ENCODE assay signal across 29 cellular contexts in genomic region chr2:31065356-31065755, GRCh38.
"Had no signal": no experiment of that assay in that cellular context is flagged by ENCODE, and none has a peak within 500 bp of the region (broad histone marks: within the 10 kb centered on the region; RNA-seq: fewer than 3 reads in every experiment).

No MANE protein-coding gene starts in this region.

- H3K4me1 Mint-ChIP-seq: natural killer cell; nephron; neural progenitor cell; stimulated activated effector memory CD8-positive, alpha-beta T cell treated with anti-CD3 and anti-CD28 coated beads, Interleukin-12 subunit alpha, Interleukin-12 subunit beta, amount 100 ng/mL, for 72 hours; stimulated activated naive B cell treated with anti-CD40 and anti-IgM and Interleukin-4, amounts not matched to agents 10 μg/mL and 1 μg/mL and 100 μg/mL, for 72 hours; stimulated activated naive CD8-positive, alpha-beta T cell treated with anti-CD3 and anti-CD28 coated beads, Interleukin-15, amount 100 ng/mL, for 72 hours had no signal

- H3K9ac ChIP-seq: neural progenitor cell, parathyroid adenoma had no signal

- FAIRE-seq: small intestine had no signal

- H3K4me3 Mint-ChIP-seq: natural killer cell; nephron; neural progenitor cell; stimulated activated effector memory CD8-positive, alpha-beta T cell treated with anti-CD3 and anti-CD28 coated beads, Interleukin-12 subunit alpha, Interleukin-12 subunit beta, amount 100 ng/mL, for 72 hours; stimulated activated naive B cell treated with anti-CD40 and anti-IgM and Interleukin-4, amounts not matched to agents 10 μg/mL and 1 μg/mL and 100 μg/mL, for 72 hours; stimulated activated naive CD8-positive, alpha-beta T cell treated with anti-CD3 and anti-CD28 coated beads, Interleukin-15, amount 100 ng/mL, for 72 hours; type B pancreatic cell had no signal

- H3K36me3 ChIP-seq: neural progenitor cell, ovary, right lobe of liver, sigmoid colon, suprapubic skin, tibial artery, transverse colon, upper lobe of right lung, uterus had no signal

- H3K9me3 Mint-ChIP-seq: natural killer cell; stimulated activated effector memory CD8-positive, alpha-beta T cell treated with anti-CD3 and anti-CD28 coated beads, Interleukin-12 subunit alpha, Interleukin-12 subunit beta, amount 100 ng/mL, for 72 hours; type B pancreatic cell had no signal

- H3K4me3 ChIP-seq: neural progenitor cell, ovary, psoas muscle, right lobe of liver, sigmoid colon, suprapubic skin, testis, tibial artery, transverse colon, upper lobe of right lung, uterus had no signal

- H3K27ac ChIP-seq: neural progenitor cell, ovary, parathyroid adenoma, psoas muscle, right lobe of liver, sigmoid colon, suprapubic skin, testis, tibial artery, transverse colon, upper lobe of right lung, uterus had no signal

- DNase-seq: natural killer cell; occipital lobe; ovary; posterior cingulate gyrus; psoas muscle; right cardiac atrium; right lobe of liver; sigmoid colon; small intestine; stimulated activated CD4-positive, alpha-beta T cell treated with anti-CD3 and anti-CD28 coated beads, Interleukin-15, amount 100 ng/mL, for 24 hours; stimulated activated CD4-positive, alpha-beta T cell treated with anti-CD3 and anti-CD28 coated beads, Interleukin-2, amount 100 ng/mL, for 24 hours; stimulated activated CD4-positive, alpha-beta T cell treated with anti-CD3 and anti-CD28 coated beads, Interleukin-2, amount 100 ng/mL, for 48 hours; stimulated activated CD4-positive, alpha-beta T cell treated with anti-CD3 and anti-CD28 coated beads, Interleukin-4, amount 100 ng/mL, for 24 hours; stimulated activated naive B cell treated with anti-CD40 and anti-IgM and Interleukin-4, amounts not matched to agents 10 μg/mL and 1 μg/mL and 100 μg/mL, for 72 hours; stimulated activated naive CD4-positive, alpha-beta T cell treated with Interleukin-2 at 50 U/mL for 16 hours; stimulated activated naive CD8-positive, alpha-beta T cell treated with anti-CD3 and anti-CD28 coated beads, Interleukin-15, amount 100 ng/mL, for 72 hours; substantia nigra; testis; tibial artery; transverse colon; upper lobe of right lung; uterus had no signal

- H3K9me3 ChIP-seq: ovary, psoas muscle, right lobe of liver, sigmoid colon, suprapubic skin, testis, tibial artery, transverse colon, upper lobe of right lung, uterus had no signal

- H3K27me3 Mint-ChIP-seq: stimulated activated naive B cell treated with anti-CD40 and anti-IgM and Interleukin-4, amounts not matched to agents 10 μg/mL and 1 μg/mL and 100 μg/mL, for 72 hours; stimulated activated naive CD8-positive, alpha-beta T cell treated with anti-CD3 and anti-CD28 coated beads, Interleukin-15, amount 100 ng/mL, for 72 hours had no signal

- H3K27ac Mint-ChIP-seq: natural killer cell; nephron; neural progenitor cell; progenitor cell of endocrine pancreas; stimulated activated effector memory CD8-positive, alpha-beta T cell treated with anti-CD3 and anti-CD28 coated beads, Interleukin-12 subunit alpha, Interleukin-12 subunit beta, amount 100 ng/mL, for 72 hours; stimulated activated naive B cell treated with anti-CD40 and anti-IgM and Interleukin-4, amounts not matched to agents 10 μg/mL and 1 μg/mL and 100 μg/mL, for 72 hours; type B pancreatic cell had no signal

- H3K4me1 ChIP-seq: neural progenitor cell, parathyroid adenoma, psoas muscle, right lobe of liver, sigmoid colon, suprapubic skin, testis, tibial artery, transverse colon, upper lobe of right lung, uterus had no signal

- ATAC-seq: natural killer cell; psoas muscle; right cardiac atrium; right lobe of liver; stimulated activated effector memory CD8-positive, alpha-beta T cell treated with anti-CD3 and anti-CD28 coated beads, Interleukin-12 subunit alpha, Interleukin-12 subunit beta, amount 100 ng/mL, for 72 hours; stimulated activated naive B cell treated with anti-CD40 and anti-IgM and Interleukin-4, amounts not matched to agents 10 μg/mL and 1 μg/mL and 100 μg/mL, for 72 hours; stimulated activated naive CD8-positive, alpha-beta T cell treated with anti-CD3 and anti-CD28 coated beads, Interleukin-15, amount 100 ng/mL, for 72 hours; upper lobe of right lung had no signal

- H3K36me3 Mint-ChIP-seq: natural killer cell; neural progenitor cell; stimulated activated effector memory CD8-positive, alpha-beta T cell treated with anti-CD3 and anti-CD28 coated beads, Interleukin-12 subunit alpha, Interleukin-12 subunit beta, amount 100 ng/mL, for 72 hours; stimulated activated naive B cell treated with anti-CD40 and anti-IgM and Interleukin-4, amounts not matched to agents 10 μg/mL and 1 μg/mL and 100 μg/mL, for 72 hours; type B pancreatic cell had no signal
